In the genomic region with DNA sequence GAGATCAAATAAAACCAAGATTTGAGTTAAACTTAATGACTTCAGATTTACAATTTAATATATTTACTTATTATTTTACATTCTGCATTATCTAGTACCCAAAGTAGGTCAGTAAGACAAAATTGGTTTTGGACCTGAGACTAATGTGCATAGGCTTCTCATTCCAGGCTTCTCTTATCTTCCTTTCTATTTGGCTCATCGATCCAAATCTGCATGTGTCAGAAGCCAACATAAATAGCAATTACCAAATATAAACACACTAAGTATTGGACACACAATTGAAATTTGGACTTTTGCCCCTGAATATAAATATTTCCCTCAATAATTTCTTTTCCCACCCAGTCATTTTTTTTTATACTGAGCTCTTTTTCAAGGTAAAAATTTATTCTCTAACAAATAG, we compare ENCODE assay signal across 14 cellular contexts.
DNase-seq lines count a peak whose midpoint lies in the region; ATAC-seq, FAIRE-seq and TF ChIP-seq lines count a peak whose summit lies in the region.
"Had no signal": no experiment of that assay in that cellular context is flagged by ENCODE, and none has a peak within 500 bp of the region (broad histone marks: within the 10 kb centered on the region; RNA-seq: fewer than 3 reads in every experiment).

No MANE protein-coding gene starts in this region.

- H3K4me3 ChIP-seq in ACC112 (ENCODE audit: low read depth, low read length) (no peak overlapping the region), HCT116 (replicated peaks in 1 of 2; ENCODE audit: low read depth in 1 of 2, low read length in 2 of 2) (no peak overlapping the region), RWPE2 (ENCODE audit: severe bottlenecking) (no peak overlapping the region), keratinocyte (ENCODE audit: control insufficient read depth in 2 of 3, extremely low read depth in 1 of 3, insufficient read depth in 2 of 3, low read depth in 1 of 3, low read length in 3 of 3) (no peak overlapping the region)
- H3K4me3 ChIP-seq: A549 had no signal

- no TSS peak for BruUV-seq in HCT116 (replicated peaks; lab: Mats Ljungman, UMichigan)

- H4K20me1 ChIP-seq in HCT116 (ENCODE audit: insufficient read depth) (no peaks in the 10 kb centered on the region), keratinocyte (ENCODE audit: control insufficient read depth, extremely low read depth, insufficient read depth, low read length) (no peaks in the 10 kb centered on the region)

- H2AFZ ChIP-seq in ACC112 (ENCODE audit: low read length, unreplicated experiment) (no peak overlapping the region), HCT116 (ENCODE audit: low read depth, low read length, poor library complexity, severe bottlenecking) (peak overlapping the region; percentile 75), keratinocyte (ENCODE audit: control insufficient read depth, low read length) (peak overlapping the region; percentile 71)

- no peak overlapping the region for H3K4me2 ChIP-seq in HCT116 (ENCODE audit: low read length)
- no peak overlapping the region for H3K4me2 ChIP-seq in keratinocyte (ENCODE audit: control insufficient read depth, extremely low read depth, insufficient read depth, low read depth, low read length)
- H3K4me2 ChIP-seq: A549 had no signal

- RAD21 ChIA-PET in HCT116 (lab: Charles Lee; ENCODE audit: low non-redundant PET in 1 of 2, low total read pairs in 2 of 2, uncharacterized antibody in 2 of 2, unreplicated experiment in 2 of 2) = no interaction called here

- dilution Hi-C loops in keratinocyte (cut with MboI; ENCODE audit: extremely low pct_ligation_motif_present, low sequenced_read_pairs) = no loop called here

- TF ChIP-seq CTCF in HCT116 (IDR thresholded peaks at IDR 0.05 in 2 of 3, conservative IDR thresholded peaks at IDR 0.05 in 1 of 3; ENCODE audit: borderline replicate concordance in 1 of 3, insufficient read depth in 1 of 3, low read depth in 2 of 3, low read length in 2 of 3) (no peak), RWPE2 (IDR thresholded peaks at IDR 0.05; ENCODE audit: poor library complexity, severe bottlenecking) (no peak), keratinocyte (optimal IDR thresholded peaks at IDR 0.05 in 1 of 3, IDR thresholded peaks at IDR 0.05 in 1 of 3, conservative IDR thresholded peaks at IDR 0.05 in 1 of 3; ENCODE audit: extremely low read depth in 1 of 3, insufficient read depth in 2 of 3, low read length in 3 of 3) (no peak)

- no peak for TF ChIP-seq RAD21 in HCT116 (IDR thresholded peaks at IDR 0.05; ENCODE audit: low read depth)

- POLR2A ChIA-PET in HCT116 (lab: Charles Lee) = no interaction called here

- CTCF ChIA-PET in HCT116 (lab: Charles Lee) = no interaction called here

- H3K9ac ChIP-seq in HCT116 (ENCODE audit: low read length) = no peak overlapping the region
- H3K9ac ChIP-seq in keratinocyte (ENCODE audit: control insufficient read depth, extremely low read depth, insufficient read depth, low read length) = no peak overlapping the region

- no peak for ATAC-seq in HCT116
- no peak for ATAC-seq in RWPE2 (ENCODE audit: low read depth)
- ATAC-seq: A549; CD8-positive, alpha-beta T cell had no signal

- H3K27me3 ChIP-seq in ACC112 (ENCODE audit: insufficient read depth, low read length) (no peaks in the 10 kb centered on the region), HCT116 (ENCODE audit: insufficient read depth, low read length) (no peaks in the 10 kb centered on the region), RWPE2 (ENCODE audit: insufficient read depth, poor library complexity, severe bottlenecking) (no peaks in the 10 kb centered on the region), keratinocyte (ENCODE audit: control insufficient read depth, extremely low read depth, insufficient read depth, low read length) (no peaks in the 10 kb centered on the region)

- no peaks in the 10 kb centered on the region for H3K9me2 ChIP-seq in HCT116 (ENCODE audit: insufficient read depth)

- intact Hi-C loops in HCT116 (cut with micrococcal nuclease) = no loop called here

- H3K9me1 ChIP-seq in keratinocyte (ENCODE audit: control insufficient read depth, extremely low read depth, insufficient read depth, low read length) = no peaks in the 10 kb centered on the region

- peak overlapping the region; percentile 76; the same call in 1 of the 2 replicates for H3K27ac ChIP-seq in ACC112 (ENCODE audit: low read depth, low read length)
- H3K27ac ChIP-seq in HCT116 (ENCODE audit: low read depth, low read length) = no peak overlapping the region
- peak overlapping the region; percentile 93 for H3K27ac ChIP-seq in RWPE2 (ENCODE audit: poor library complexity, severe bottlenecking)
- no peak overlapping the region for H3K27ac ChIP-seq in keratinocyte (ENCODE audit: control insufficient read depth, insufficient read depth, low read length)
- H3K27ac ChIP-seq: A549, HL-60 had no signal

- H3K4me1 ChIP-seq in ACC112 (ENCODE audit: control insufficient read depth, insufficient read depth, low read length, unreplicated experiment) (peaks cover 12% of the 10 kb centered on the region), HCT116 (ENCODE audit: control insufficient read depth in 1 of 2, insufficient read depth in 2 of 2, low read length in 2 of 2) (peaks cover 0 to 26% of the 10 kb centered on the region in 2 experiments; a peak in 2 of 4 replicates), RWPE2 (ENCODE audit: insufficient read depth, poor library complexity, severe bottlenecking) (peaks cover 31% of the 10 kb centered on the region), keratinocyte (ENCODE audit: control insufficient read depth, extremely low read depth, insufficient read depth, low read length) (peaks cover 8% of the 10 kb centered on the region)
- H3K4me1 ChIP-seq: A549, Caco-2 had no signal

- TF ChIP-seq POLR2A in HCT116 (IDR thresholded peaks at IDR 0.05; ENCODE audit: borderline replicate concordance, extremely low read depth, insufficient read depth, insufficient read length) = no peak

- no peaks in the 10 kb centered on the region for H3K9me3 ChIP-seq in HCT116 (ENCODE audit: control insufficient read depth in 1 of 2, insufficient read depth in 1 of 2, low read depth in 1 of 2, low read length in 2 of 2)
- no peaks in the 10 kb centered on the region for H3K9me3 ChIP-seq in RWPE2 (ENCODE audit: severe bottlenecking)
- peaks cover 2% of the 10 kb centered on the region for H3K9me3 ChIP-seq in keratinocyte (ENCODE audit: control insufficient read depth, low read depth, low read length)
- H3K9me3 ChIP-seq: A549, Caco-2 had no signal

- no peak for FAIRE-seq in keratinocyte (lab: Jason Lieb, UNC)
- FAIRE-seq: A549 had no signal

- H3K79me2 ChIP-seq in ACC112 (ENCODE audit: control insufficient read depth, insufficient read depth, low read length, unreplicated experiment) (no peaks in the 10 kb centered on the region), HCT116 (ENCODE audit: insufficient read depth, low read length) (no peaks in the 10 kb centered on the region), keratinocyte (ENCODE audit: control insufficient read depth, insufficient read depth, low read length) (no peaks in the 10 kb centered on the region)

- H3K36me3 ChIP-seq in ACC112 (ENCODE audit: insufficient read depth, low read length) (no peaks in the 10 kb centered on the region), HCT116 (ENCODE audit: control insufficient read depth in 1 of 2, insufficient read depth in 2 of 2, low read length in 2 of 2) (no peaks in the 10 kb centered on the region), RWPE2 (ENCODE audit: low read depth) (no peaks in the 10 kb centered on the region), keratinocyte (ENCODE audit: control insufficient read depth in 2 of 2, extremely low read depth in 1 of 2, insufficient read depth in 2 of 2, low read length in 2 of 2) (no peaks in the 10 kb centered on the region)

- DNase-seq in HCT116 (ENCODE audit: low read depth, low spot score) (no peak), RWPE2 (ENCODE audit: low spot score) (no peak), keratinocyte (ENCODE audit: low read depth, low spot score) (no peak), COR-L47 (lab: John Stamatoyannopoulos, UW) (no peak), SIG-M5 (lab: John Stamatoyannopoulos, UW) (no peak), SIG-M5 treated with dmso at 0.1 percent for 504 hours (lab: John Stamatoyannopoulos, UW; ENCODE audit: unreplicated experiment) (no peak)
- no peak for DNase-seq in central memory CD4-positive, alpha-beta T cell
- DNase-seq: Caco-2; CD8-positive, alpha-beta T cell; DMS53; GF-D8 had no signal

TF ChIP-seq in HCT116, 20 proteins besides CTCF, POLR2A, EP300 and RAD21 (continues in another document):
- TF ChIP-seq ZNF274 (IDR thresholded peaks at IDR 0.05; ENCODE audit: low read depth, low read length) (no peak), YY1 (IDR thresholded peaks at IDR 0.05; ENCODE audit: extremely low read depth, insufficient replicate concordance, low read depth, low read length) (no peak), TCF7L2 (IDR thresholded peaks at IDR 0.05; ENCODE audit: borderline replicate concordance, extremely low read depth, insufficient read depth, insufficient read length) (no peak), EZH2 (IDR thresholded peaks at IDR 0.05) (no peak), CBX3 (IDR thresholded peaks at IDR 0.05; ENCODE audit: low read depth) (no peak), SRF (IDR thresholded peaks at IDR 0.05; ENCODE audit: low read depth) (no peak), EGR1 (IDR thresholded peaks at IDR 0.05; ENCODE audit: low read depth) (no peak), ATF3 (IDR thresholded peaks at IDR 0.05) (no peak), EZH2phosphoT487 (IDR thresholded peaks at IDR 0.05; ENCODE audit: borderline replicate concordance) (no peak), SIN3A (IDR thresholded peaks at IDR 0.05; ENCODE audit: low read depth) (no peak), POLR2AphosphoS5 (IDR thresholded peaks at IDR 0.05; ENCODE audit: low read depth, low read length) (no peak), CEBPB (IDR thresholded peaks at IDR 0.05; ENCODE audit: low read depth) (no peak)
- TF ChIP-seq, protein P1, sequence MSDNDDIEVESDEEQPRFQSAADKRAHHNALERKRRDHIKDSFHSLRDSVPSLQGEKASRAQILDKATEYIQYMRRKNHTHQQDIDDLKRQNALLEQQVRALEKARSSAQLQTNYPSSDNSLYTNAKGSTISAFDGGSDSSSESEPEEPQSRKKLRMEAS (IDR thresholded peaks at IDR 0.05) = no peak

Comparison
In these comparisons a context has a peak if more than half of its experiments do, and no peak if none do; other contexts are left out.
1. H3K27ac ChIP-seq: peak in ACC112 (single experiment) and RWPE2 (single experiment); none in HCT116 (single experiment) and keratinocyte (single experiment).